ENCODE assay signal across 14 cellular contexts in the genomic region with DNA sequence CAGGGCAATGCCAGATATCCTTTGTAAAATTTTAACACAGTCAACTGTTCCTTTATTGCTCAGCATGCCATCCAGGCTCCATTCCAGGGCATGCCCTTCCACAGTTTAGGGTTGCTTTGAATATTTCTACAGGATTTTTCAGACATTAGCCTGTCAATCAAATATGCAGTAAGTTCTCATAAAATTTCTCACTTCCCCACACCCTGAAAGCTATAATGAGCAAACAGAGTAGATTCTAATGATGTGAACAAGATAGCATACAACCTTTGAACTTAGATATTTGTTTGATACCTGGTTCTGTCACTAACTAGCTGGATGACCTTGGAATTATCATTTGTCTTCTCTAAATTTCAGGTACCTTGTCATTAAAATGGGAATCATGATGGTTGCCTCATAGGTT.
DNase-seq lines count a peak whose midpoint lies in the region; ATAC-seq and TF ChIP-seq lines count a peak whose summit lies in the region.
"Had no signal": no experiment of that assay in that cellular context is flagged by ENCODE, and none has a peak within 500 bp of the region (broad histone marks: within the 10 kb centered on the region; RNA-seq: fewer than 3 reads in every experiment).

No MANE protein-coding gene starts in this region.

- ATAC-seq in GM18907 (IDR thresholded peaks at IDR 0.05; ENCODE audit: unreplicated experiment), result peak; percentile 71
- peak; percentile 46 for ATAC-seq in GM21423 (IDR thresholded peaks at IDR 0.05; ENCODE audit: unreplicated experiment)
- peak; percentile 37 for ATAC-seq in HG02798 (IDR thresholded peaks at IDR 0.05; ENCODE audit: poor library complexity, unreplicated experiment)
- ATAC-seq in WTC11, result no peak
- no peak for ATAC-seq in stimulated activated naive B cell treated with anti-CD40 and anti-IgM and Interleukin-4, amounts not matched to agents 10 μg/mL and 1 μg/mL and 100 μg/mL, for 72 hours (replicated peaks)
- ATAC-seq: Panc1 had no signal

- H3K27me3 Mint-ChIP-seq in WTC11 (ENCODE audit: low read depth), result no peaks in the 10 kb centered on the region
- H3K27me3 Mint-ChIP-seq in stimulated activated naive B cell treated with anti-CD40 and anti-IgM and Interleukin-4, amounts not matched to agents 10 μg/mL and 1 μg/mL and 100 μg/mL, for 72 hours, result no peaks in the 10 kb centered on the region

- intact Hi-C loops in lower leg skin (cut with DNase I; ENCODE audit: low total_unique reads), result no loop called here

- no peak overlapping the region for H3K4me3 ChIP-seq in lower leg skin (ENCODE audit: low read depth, poor library complexity, severe bottlenecking)

- peaks cover 42% of the 10 kb centered on the region for H3K4me1 Mint-ChIP-seq in WTC11
- H3K4me1 Mint-ChIP-seq in stimulated activated naive B cell treated with anti-CD40 and anti-IgM and Interleukin-4, amounts not matched to agents 10 μg/mL and 1 μg/mL and 100 μg/mL, for 72 hours, result no peaks in the 10 kb centered on the region

- TF ChIP-seq POLR2A in lower leg skin (IDR thresholded peaks at IDR 0.05), result no peak

- no peak overlapping the region for H3K4me3 Mint-ChIP-seq in WTC11
- no peak overlapping the region for H3K4me3 Mint-ChIP-seq in stimulated activated naive B cell treated with anti-CD40 and anti-IgM and Interleukin-4, amounts not matched to agents 10 μg/mL and 1 μg/mL and 100 μg/mL, for 72 hours

- H3K27ac Mint-ChIP-seq in WTC11, result no peak overlapping the region
- no peak overlapping the region for H3K27ac Mint-ChIP-seq in stimulated activated naive B cell treated with anti-CD40 and anti-IgM and Interleukin-4, amounts not matched to agents 10 μg/mL and 1 μg/mL and 100 μg/mL, for 72 hours

- H3K9me3 Mint-ChIP-seq in WTC11, result no peaks in the 10 kb centered on the region
- H3K9me3 Mint-ChIP-seq in stimulated activated naive B cell treated with anti-CD40 and anti-IgM and Interleukin-4, amounts not matched to agents 10 μg/mL and 1 μg/mL and 100 μg/mL, for 72 hours, result no peaks in the 10 kb centered on the region

- CTCF ChIA-PET in WTC11 (lab: Charles Lee), result no interaction called here

- POLR2A ChIA-PET in WTC11 (lab: Charles Lee), result no interaction called here

- DNase-seq in WTC11 (ENCODE audit: low spot score) (no peak), lower leg skin (ENCODE audit: low spot score in 2 of 2) (no peak)
- no peak for DNase-seq in stimulated activated CD4-positive, alpha-beta T cell treated with anti-CD3 and anti-CD28 coated beads, Interleukin-1b, Interleukin-23, amount 100 ng/mL, for 48 hours
- no peak for DNase-seq in stimulated activated naive B cell treated with anti-CD40 and anti-IgM and Interleukin-4, amounts not matched to agents 10 μg/mL and 1 μg/mL and 100 μg/mL, for 72 hours
- no peak for DNase-seq in activated effector memory CD4-positive, alpha-beta T cell treated with Interleukin-2 at 50 U/mL for 16 hours
- DNase-seq: DMS153, GOT3, NCI-H1092 treated with DMSO at 0.1 percent for 48 hours, NCI-H510A treated with DMSO at 0.1 percent for 48 hours, SW 1271 had no signal

- H3K36me3 Mint-ChIP-seq in WTC11, result no peaks in the 10 kb centered on the region
- no peaks in the 10 kb centered on the region for H3K36me3 Mint-ChIP-seq in stimulated activated naive B cell treated with anti-CD40 and anti-IgM and Interleukin-4, amounts not matched to agents 10 μg/mL and 1 μg/mL and 100 μg/mL, for 72 hours

- no peak for TF ChIP-seq CTCF in WTC11 (IDR thresholded peaks at IDR 0.05)
- no peak for TF ChIP-seq CTCF in lower leg skin (IDR thresholded peaks at IDR 0.05)

TF ChIP-seq in WTC11, 78 proteins besides CTCF, POLR2A, EP300 and RAD21:
- TF ChIP-seq, protein P1, sequence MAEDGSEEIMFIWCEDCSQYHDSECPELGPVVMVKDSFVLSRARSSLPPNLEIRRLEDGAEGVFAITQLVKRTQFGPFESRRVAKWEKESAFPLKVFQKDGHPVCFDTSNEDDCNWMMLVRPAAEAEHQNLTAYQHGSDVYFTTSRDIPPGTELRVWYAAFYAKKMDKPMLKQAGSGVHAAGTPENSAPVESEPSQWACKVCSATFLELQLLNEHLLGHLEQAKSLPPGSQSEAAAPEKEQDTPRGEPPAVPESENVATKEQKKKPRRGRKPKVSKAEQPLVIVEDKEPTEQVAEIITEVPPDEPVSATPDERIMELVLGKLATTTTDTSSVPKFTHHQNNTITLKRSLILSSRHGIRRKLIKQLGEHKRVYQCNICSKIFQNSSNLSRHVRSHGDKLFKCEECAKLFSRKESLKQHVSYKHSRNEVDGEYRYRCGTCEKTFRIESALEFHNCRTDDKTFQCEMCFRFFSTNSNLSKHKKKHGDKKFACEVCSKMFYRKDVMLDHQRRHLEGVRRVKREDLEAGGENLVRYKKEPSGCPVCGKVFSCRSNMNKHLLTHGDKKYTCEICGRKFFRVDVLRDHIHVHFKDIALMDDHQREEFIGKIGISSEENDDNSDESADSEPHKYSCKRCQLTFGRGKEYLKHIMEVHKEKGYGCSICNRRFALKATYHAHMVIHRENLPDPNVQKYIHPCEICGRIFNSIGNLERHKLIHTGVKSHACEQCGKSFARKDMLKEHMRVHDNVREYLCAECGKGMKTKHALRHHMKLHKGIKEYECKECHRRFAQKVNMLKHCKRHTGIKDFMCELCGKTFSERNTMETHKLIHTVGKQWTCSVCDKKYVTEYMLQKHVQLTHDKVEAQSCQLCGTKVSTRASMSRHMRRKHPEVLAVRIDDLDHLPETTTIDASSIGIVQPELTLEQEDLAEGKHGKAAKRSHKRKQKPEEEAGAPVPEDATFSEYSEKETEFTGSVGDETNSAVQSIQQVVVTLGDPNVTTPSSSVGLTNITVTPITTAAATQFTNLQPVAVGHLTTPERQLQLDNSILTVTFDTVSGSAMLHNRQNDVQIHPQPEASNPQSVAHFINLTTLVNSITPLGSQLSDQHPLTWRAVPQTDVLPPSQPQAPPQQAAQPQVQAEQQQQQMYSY (CRISPR knock-in tag; IDR thresholded peaks at IDR 0.05), result peak; percentile 36; the same call in 1 of the 2 replicates
- no peak for TF ChIP-seq ZNF423 (CRISPR knock-in tag; IDR thresholded peaks at IDR 0.05)

Comparison
In these comparisons a context has a peak if more than half of its experiments do, and no peak if none do; other contexts are left out.
1. ATAC-seq: peak in GM18907 (single experiment), GM21423 (single experiment) and HG02798 (single experiment); none in WTC11 (single experiment) and stimulated activated naive B cell treated with anti-CD40 and anti-IgM and Interleukin-4, amounts not matched to agents 10 μg/mL and 1 μg/mL and 100 μg/mL, for 72 hours (0 of 2).